ENCODE assay signal across 10 cellular contexts in the genomic region with DNA sequence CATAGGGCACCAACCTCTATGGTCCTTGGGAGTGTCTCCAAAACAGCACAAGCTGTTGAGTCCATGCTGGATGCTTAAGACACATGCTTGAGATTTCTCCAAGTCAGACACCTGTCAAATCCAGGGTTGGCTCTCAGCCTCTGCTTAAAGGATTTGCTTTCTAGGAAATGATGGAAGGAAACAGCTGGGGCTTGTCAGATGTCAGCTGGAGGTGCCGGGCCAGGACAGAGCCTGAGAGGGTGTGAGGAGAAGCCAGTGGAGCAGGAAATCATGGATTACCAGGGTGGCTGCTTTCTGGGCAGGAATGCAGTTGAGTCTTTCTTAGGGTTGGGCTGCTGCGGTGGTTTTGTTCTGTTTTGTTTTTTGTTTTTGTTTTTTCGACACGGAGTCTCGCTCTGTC.
"Had no signal": no experiment of that assay in that cellular context is flagged by ENCODE, and none has a peak within 500 bp of the region (broad histone marks: within the 10 kb centered on the region; RNA-seq: fewer than 3 reads in every experiment).

No MANE protein-coding gene starts in this region.

- H3K36me3 ChIP-seq: adrenal gland, gastroesophageal sphincter, thyroid gland, uterus had no signal

- H3K9me3 ChIP-seq: adrenal gland, gastroesophageal sphincter, thyroid gland, uterus had no signal

- ATAC-seq: gastroesophageal sphincter; naive thymus-derived CD8-positive, alpha-beta T cell; sciatic nerve had no signal

- H3K27me3 ChIP-seq: adrenal gland, gastroesophageal sphincter, thyroid gland, uterus had no signal

- H3K4me3 ChIP-seq: adrenal gland, gastroesophageal sphincter, thyroid gland, uterus had no signal

- DNase-seq: activated B cell treated with CpG ODN at 0.5 μM for 24 hours; activated naive CD4-positive, alpha-beta T cell treated with Interleukin-2 at 50 U/mL for 16 hours; kidney; naive thymus-derived CD8-positive, alpha-beta T cell; nucleus accumbens; thyroid gland; uterus had no signal

- H3K27ac ChIP-seq: adrenal gland, gastroesophageal sphincter, thyroid gland, uterus had no signal

- H3K4me1 ChIP-seq: thyroid gland, uterus had no signal
